ENCODE assay signal across 9 cellular contexts in genomic region chr11:16902182-16902581, GRCh38.
DNase-seq lines count a peak whose midpoint lies in the region; ATAC-seq and TF ChIP-seq lines count a peak whose summit lies in the region.
"Had no signal": no experiment of that assay in that cellular context is flagged by ENCODE, and none has a peak within 500 bp of the region (broad histone marks: within the 10 kb centered on the region; RNA-seq: fewer than 3 reads in every experiment).

No MANE protein-coding gene starts in this region.

- TF ChIP-seq POLR2A in adrenal gland (IDR thresholded peaks at IDR 0.05) = no peak

- H3K27ac Mint-ChIP-seq in neural progenitor cell = no peak overlapping the region

- intact Hi-C loops in adrenal gland (cut with DNase I) = no loop called here

- H3K4me1 ChIP-seq in adrenal gland (replicated peaks in 1 of 2) (no peaks in the 10 kb centered on the region), neural progenitor cell (peaks cover 38% of the 10 kb centered on the region)

- DNase-seq in HT1080 (ENCODE audit: low read depth) (peak; percentile 13), iris pigment epithelial cell (ENCODE audit: low read depth) (peak; percentile 49), HUDEP-2 (lab: John Stamatoyannopoulos, UW; ENCODE audit: unreplicated experiment in 76 of 76) (no peak), adrenal gland (no peak), neural progenitor cell (ENCODE audit: low spot score) (no peak)
- no peak for DNase-seq in activated CD4-positive, CD25-positive, alpha-beta regulatory T cell (lab: John Stamatoyannopoulos, UW)

- WGBS in adrenal gland, 4 donors = 83 to 90% (median 88%) methylated on average over 6 of the region's 6 CpGs

- no peaks in the 10 kb centered on the region for H3K79me2 ChIP-seq in neural progenitor cell (ENCODE audit: low read depth)

- TF ChIP-seq CTCF in adrenal gland (IDR thresholded peaks at IDR 0.05) = no peak
- no peak for TF ChIP-seq CTCF in neural progenitor cell (IDR thresholded peaks at IDR 0.05)

- H3K9ac ChIP-seq in neural progenitor cell = no peak overlapping the region

- H3K36me3 Mint-ChIP-seq in neural progenitor cell = peaks cover 4% of the 10 kb centered on the region

- H3F3A ChIP-seq in neural progenitor cell (ENCODE audit: low read depth) = peaks cover 39% of the 10 kb centered on the region

- H3K27me3 Mint-ChIP-seq in neural progenitor cell (ENCODE audit: insufficient read depth, low read depth) = peaks cover 7% of the 10 kb centered on the region

- peaks cover 21% of the 10 kb centered on the region for H3K4me1 Mint-ChIP-seq in neural progenitor cell

- peaks cover 4% of the 10 kb centered on the region for H4K20me1 ChIP-seq in neural progenitor cell (ENCODE audit: low read depth)

- H3K36me3 ChIP-seq in adrenal gland (replicated peaks in 1 of 2) = no peaks in the 10 kb centered on the region
- no peaks in the 10 kb centered on the region for H3K36me3 ChIP-seq in neural progenitor cell

- H3K9me3 ChIP-seq in adrenal gland (replicated peaks in 1 of 3) (no peaks in the 10 kb centered on the region), neural progenitor cell (ENCODE audit: low read depth) (no peaks in the 10 kb centered on the region)

- ATAC-seq in GM18511 (IDR thresholded peaks at IDR 0.05; ENCODE audit: unreplicated experiment) = peak; percentile 79
- ATAC-seq in GM21723 (IDR thresholded peaks at IDR 0.05; ENCODE audit: unreplicated experiment) = peak; percentile 82

- H3K4me2 ChIP-seq in neural progenitor cell = no peak overlapping the region

- H3K4me3 Mint-ChIP-seq in neural progenitor cell = no peak overlapping the region

- no peak overlapping the region for H2AFZ ChIP-seq in neural progenitor cell (replicated peaks)

- no peak overlapping the region for H3K27ac ChIP-seq in adrenal gland
- H3K27ac ChIP-seq in neural progenitor cell = no peak overlapping the region

- peaks cover 2% of the 10 kb centered on the region for H3K9me3 Mint-ChIP-seq in neural progenitor cell

- H3K27me3 ChIP-seq in adrenal gland (no peaks in the 10 kb centered on the region), neural progenitor cell (no peaks in the 10 kb centered on the region)

- no peak overlapping the region for H3K4me3 ChIP-seq in adrenal gland
- H3K4me3 ChIP-seq in neural progenitor cell = no peak overlapping the region
- H3K4me3 ChIP-seq: skin epidermis had no signal

Comparison
In these comparisons a context has a peak if more than half of its experiments do, and no peak if none do; other contexts are left out.
1. DNase-seq: peak in HT1080 (single experiment) and iris pigment epithelial cell (single experiment); none in HUDEP-2 (0 of 76), activated CD4-positive, CD25-positive, alpha-beta regulatory T cell (0 of 4), adrenal gland (0 of 7) and neural progenitor cell (single experiment).